Comparison of ENCODE assay signal across 32 cellular contexts in genomic region chr4:40160258-40160657, GRCh38. TPM values are rescaled to one million over a fixed set of nuclear protein-coding genes. Genes with fewer than 3 reads are reported as not detected.
"Had no signal": no experiment of that assay in that cellular context is flagged by ENCODE, and none has a peak within 500 bp of the region (broad histone marks: within the 10 kb centered on the region; RNA-seq: fewer than 3 reads in every experiment).

No MANE protein-coding gene starts in this region.

- H3K27ac ChIP-seq: epithelial cell of prostate, gastrocnemius medialis, neural progenitor cell, parathyroid adenoma, suprapubic skin, transverse colon, upper lobe of right lung, vagina had no signal

- DNase-seq: effector CD8-positive, alpha-beta T cell; endodermal cell; foreskin fibroblast; gastrocnemius medialis; head of caudate nucleus; mucosa of descending colon; naive B cell; stimulated activated CD4-positive, alpha-beta T cell treated with anti-CD3 and anti-CD28 coated beads, Interleukin-12 subunit alpha, Interleukin-12 subunit beta, amount 100 ng/mL, for 4 hours; stimulated activated CD4-positive, alpha-beta T cell treated with anti-CD3 and anti-CD28 coated beads, Interleukin-1b, Interleukin-23, amount 100 ng/mL, for 48 hours; stimulated activated CD4-positive, alpha-beta T cell treated with anti-CD3 and anti-CD28 coated beads, Interleukin-4, amount 100 ng/mL, for 1 hour; stimulated activated CD8-positive, alpha-beta memory T cell treated with anti-CD3 and anti-CD28 coated beads, Interleukin-4, amount 100 ng/mL, for 48 hours; stimulated activated naive CD4-positive, alpha-beta T cell; stimulated activated naive CD8-positive, alpha-beta T cell treated with anti-CD3 and anti-CD28 coated beads, Interleukin-15, amount 100 ng/mL, for 72 hours; transverse colon; upper lobe of right lung had no signal

- H3K36me3 Mint-ChIP-seq: naive B cell had no signal

- H3K4me3 Mint-ChIP-seq: dendritic cell treated with granulocyte-macrophage colony-stimulating factor and Interleukin-4, amounts not matched to agents 40 ng/mL and 50 ng/mL, for 4 days; endodermal cell; memory B cell; mesothelial cell of epicardium; naive B cell; natural killer cell treated with Interleukin-12 subunit alpha and Interleukin-12 subunit beta and Interleukin-15 and Interleukin-18, amount 100 ng/mL, for 72 hours; neural progenitor cell; stimulated activated naive CD8-positive, alpha-beta T cell treated with anti-CD3 and anti-CD28 coated beads, Interleukin-15, amount 100 ng/mL, for 72 hours had no signal

- H3K4me2 ChIP-seq: neural progenitor cell, smooth muscle cell had no signal

- H2AFZ ChIP-seq: neural progenitor cell, parathyroid adenoma had no signal

- H3K79me2 ChIP-seq: parathyroid adenoma had no signal

- H3K27me3 Mint-ChIP-seq: dendritic cell treated with granulocyte-macrophage colony-stimulating factor and Interleukin-4, amounts not matched to agents 40 ng/mL and 50 ng/mL, for 4 days; memory B cell; naive B cell; natural killer cell treated with Interleukin-12 subunit alpha and Interleukin-12 subunit beta and Interleukin-15 and Interleukin-18, amount 100 ng/mL, for 72 hours; progenitor cell of endocrine pancreas; stimulated activated naive CD8-positive, alpha-beta T cell treated with anti-CD3 and anti-CD28 coated beads, Interleukin-15, amount 100 ng/mL, for 72 hours had no signal

- H3K9me3 Mint-ChIP-seq: dendritic cell treated with granulocyte-macrophage colony-stimulating factor and Interleukin-4, amounts not matched to agents 40 ng/mL and 50 ng/mL, for 4 days; endodermal cell; memory B cell; natural killer cell treated with Interleukin-12 subunit alpha and Interleukin-12 subunit beta and Interleukin-15 and Interleukin-18, amount 100 ng/mL, for 72 hours; neural progenitor cell had no signal

- H3K9ac ChIP-seq: neural progenitor cell, parathyroid adenoma had no signal

- H3K4me1 ChIP-seq: gastrocnemius medialis, parathyroid adenoma, suprapubic skin, transverse colon, upper lobe of right lung, vagina had no signal

- H3K27ac Mint-ChIP-seq: dendritic cell treated with granulocyte-macrophage colony-stimulating factor and Interleukin-4, amounts not matched to agents 40 ng/mL and 50 ng/mL, for 4 days; memory B cell; mesothelial cell of epicardium; natural killer cell treated with Interleukin-12 subunit alpha and Interleukin-12 subunit beta and Interleukin-15 and Interleukin-18, amount 100 ng/mL, for 72 hours; neural progenitor cell; progenitor cell of endocrine pancreas; stimulated activated naive CD8-positive, alpha-beta T cell treated with anti-CD3 and anti-CD28 coated beads, Interleukin-15, amount 100 ng/mL, for 72 hours had no signal

- ATAC-seq: esophagus mucosa; gastrocnemius medialis; left lobe of liver; mucosa of descending colon; natural killer cell treated with Interleukin-12 subunit alpha and Interleukin-12 subunit beta and Interleukin-15 and Interleukin-18, amount 100 ng/mL, for 72 hours; sciatic nerve; upper lobe of right lung had no signal

- H3K27me3 ChIP-seq: gastrocnemius medialis, neural progenitor cell, suprapubic skin, transverse colon, upper lobe of right lung, vagina had no signal

- H3K36me3 ChIP-seq: gastrocnemius medialis, neural progenitor cell, transverse colon, upper lobe of right lung, vagina had no signal

- H3K4me1 Mint-ChIP-seq: mesothelial cell of epicardium had no signal

- H3K9me3 ChIP-seq: gastrocnemius medialis, mucosa of descending colon, suprapubic skin, transverse colon, upper lobe of right lung, vagina had no signal

- FAIRE-seq: keratinocyte had no signal

- H3K4me3 ChIP-seq: gastrocnemius medialis, lung, mucosa of descending colon, neural progenitor cell, smooth muscle cell, suprapubic skin, transverse colon, upper lobe of right lung, vagina had no signal

RNA-seq across cellular contexts. Expression of gene RHOH, which starts 36.6 kb away (rescaled TPM):
- total RNA-seq: osteoblast, smooth muscle cell had no signal
